ENCODE assay signal across 10 cellular contexts in the genomic region with DNA sequence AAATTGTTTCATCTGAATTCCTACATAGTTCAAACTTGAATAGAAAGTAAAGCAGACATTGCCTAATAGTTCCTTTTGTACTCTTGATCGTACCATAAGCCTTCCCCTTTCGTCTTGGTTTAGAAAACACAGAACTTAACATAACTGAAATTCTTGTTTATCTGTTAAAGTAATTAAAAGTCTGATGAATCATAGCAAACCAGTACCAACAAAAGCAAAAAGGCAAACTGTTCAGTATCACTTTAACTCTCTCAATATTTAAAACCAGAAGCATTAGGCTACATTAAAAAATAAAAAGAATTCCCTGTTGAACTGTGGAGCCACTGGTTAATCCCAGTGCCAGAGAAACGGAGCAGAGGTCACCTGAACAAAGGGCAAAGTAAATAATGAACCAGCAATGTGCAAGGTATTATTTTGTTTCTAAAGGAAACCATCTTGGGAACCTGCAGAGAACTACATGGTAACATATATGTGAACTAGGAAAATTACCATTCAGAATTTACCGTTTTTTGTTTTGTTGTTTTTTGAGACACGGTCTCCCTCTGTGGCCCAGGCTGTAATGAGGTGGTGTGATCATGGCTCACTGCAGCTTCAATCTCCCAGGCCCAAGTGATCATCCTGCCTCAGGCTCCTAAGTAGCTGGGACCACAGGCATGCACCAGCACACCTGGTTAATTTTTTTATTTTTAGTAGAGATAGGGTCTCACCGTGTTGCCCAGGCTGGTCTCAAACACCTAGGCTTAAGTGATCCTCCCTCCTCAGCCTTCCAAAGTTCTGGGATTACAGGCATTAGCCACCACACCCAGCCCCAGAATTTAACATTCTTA. TPM values are rescaled to one million over a fixed set of nuclear protein-coding genes. Genes with fewer than 3 reads are reported as not detected.
DNase-seq lines count a peak whose midpoint lies in the region; ATAC-seq and TF ChIP-seq lines count a peak whose summit lies in the region.
"Had no signal": no experiment of that assay in that cellular context is flagged by ENCODE, and none has a peak within 500 bp of the region (broad histone marks: within the 10 kb centered on the region; RNA-seq: fewer than 3 reads in every experiment).

No MANE protein-coding gene starts in this region.

- WGBS in liver, result 36% methylated on average over 6 of the region's 6 CpGs

- H3K36me3 ChIP-seq in liver (ENCODE audit: control insufficient read depth in 4 of 4, insufficient read depth in 3 of 4, low read depth in 1 of 4, low read length in 3 of 4) (peaks cover 0 to 5% (median 3%) of the 10 kb centered on the region in 4 donors), thoracic aorta (peaks cover 8% of the 10 kb centered on the region)

- H3K27ac Mint-ChIP-seq in chondrocyte (ENCODE audit: unreplicated experiment), result peak overlapping the region; percentile 60
- H3K27ac Mint-ChIP-seq: T-helper 2 cell treated with Interferon-gamma antibody and Interleukin-4, amounts not matched to agents 5 μg/mL and 100 μg/mL, for 36 hours had no signal

- peak overlapping the region; percentile 6 to 10 for H3K9ac ChIP-seq in liver (ENCODE audit: low read depth in 1 of 2, low read length in 2 of 2)

- no peak for ATAC-seq in thoracic aorta (ENCODE audit: insufficient number of reproducible peaks, low FRiP score, low read depth)
- no peak for ATAC-seq in GM18870 (IDR thresholded peaks at IDR 0.05; ENCODE audit: unreplicated experiment)
- no peak for ATAC-seq in GM21515 (IDR thresholded peaks at IDR 0.05; ENCODE audit: unreplicated experiment)

- H3K9me3 Mint-ChIP-seq in chondrocyte (ENCODE audit: low read depth), result no peaks in the 10 kb centered on the region

- TF ChIP-seq CTCF in chondrocyte (IDR thresholded peaks at IDR 0.05), result no peak
- TF ChIP-seq CTCF in liver (IDR thresholded peaks at IDR 0.05; ENCODE audit: low read depth, low read length, missing input control), result no peak
- TF ChIP-seq CTCF in thoracic aorta (IDR thresholded peaks at IDR 0.05), result no peak

- no peak overlapping the region for H3K4me3 Mint-ChIP-seq in chondrocyte (ENCODE audit: unreplicated experiment)
- H3K4me3 Mint-ChIP-seq: T-helper 2 cell treated with Interferon-gamma antibody and Interleukin-4, amounts not matched to agents 5 μg/mL and 100 μg/mL, for 36 hours had no signal

- H3K9me3 ChIP-seq in liver (ENCODE audit: control insufficient read depth in 4 of 4, low read length in 3 of 4) (peaks cover 0 to 3% (median 0%) of the 10 kb centered on the region in 4 donors), thoracic aorta (no peaks in the 10 kb centered on the region)

- H3K27ac ChIP-seq in liver (ENCODE audit: low read depth in 1 of 2, low read length in 2 of 2) (peak overlapping the region; percentile 69 to 75), thoracic aorta (peak overlapping the region; percentile 56 to 79)

- H3K4me1 ChIP-seq in liver (ENCODE audit: control insufficient read depth in 4 of 4, insufficient read depth in 4 of 4, low read length in 3 of 4) (peaks cover 14 to 64% (median 51%) of the 10 kb centered on the region in 4 donors), thoracic aorta (ENCODE audit: control insufficient read depth in 1 of 2, low read depth in 2 of 2) (peaks cover 27 to 55% of the 10 kb centered on the region in 2 donors)

- peaks cover 2% of the 10 kb centered on the region for H3K36me3 Mint-ChIP-seq in chondrocyte (ENCODE audit: low read depth)

- TF ChIP-seq RAD21 in liver (IDR thresholded peaks at IDR 0.05), result peak in 1 of 2 donors; percentile 48

- no peaks in the 10 kb centered on the region for H3K27me3 Mint-ChIP-seq in chondrocyte (ENCODE audit: low read depth)

- peaks cover 28% of the 10 kb centered on the region for H3K4me1 Mint-ChIP-seq in chondrocyte (ENCODE audit: low read depth)

- H3K4me3 ChIP-seq in liver (ENCODE audit: low read depth in 1 of 3, low read length in 3 of 3), result no peak overlapping the region
- H3K4me3 ChIP-seq in thoracic aorta, result peak overlapping the region; percentile 52

- DNase-seq in Kasumi-1 (lab: John Stamatoyannopoulos, UW) (peak; percentile 10 to 19), chondrocyte (ENCODE audit: low spot score) (no peak), thoracic aorta (ENCODE audit: low spot score) (no peak), NCI-H774 (lab: John Stamatoyannopoulos, UW) (no peak), NCI-H2107 treated with DMSO at 0.1 percent for 48 hours (lab: John Stamatoyannopoulos, UW; ENCODE audit: unreplicated experiment) (no peak)
- DNase-seq: MM.1S had no signal

- no peaks in the 10 kb centered on the region for H3K27me3 ChIP-seq in liver (ENCODE audit: control insufficient read depth in 4 of 4, insufficient read depth in 4 of 4, low read length in 3 of 4)
- no peaks in the 10 kb centered on the region for H3K27me3 ChIP-seq in thoracic aorta (replicated peaks; ENCODE audit: insufficient read depth)

TF ChIP-seq in liver, 16 proteins besides CTCF, POLR2A, EP300 and RAD21:
- TF ChIP-seq, protein P1, sequence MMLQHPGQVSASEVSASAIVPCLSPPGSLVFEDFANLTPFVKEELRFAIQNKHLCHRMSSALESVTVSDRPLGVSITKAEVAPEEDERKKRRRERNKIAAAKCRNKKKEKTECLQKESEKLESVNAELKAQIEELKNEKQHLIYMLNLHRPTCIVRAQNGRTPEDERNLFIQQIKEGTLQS (IDR thresholded peaks at IDR 0.05), result no peak
- TF ChIP-seq HNF4G (IDR thresholded peaks at IDR 0.05) (peak; percentile 46), RXRA (IDR thresholded peaks at IDR 0.05) (peak; percentile 76 to 79), EGR1 (IDR thresholded peaks at IDR 0.05; ENCODE audit: low read depth in 2 of 2) (no peak), SP1 (IDR thresholded peaks at IDR 0.05) (peak; percentile 82), JUND (IDR thresholded peaks at IDR 0.05) (peak; percentile 22 to 48), FOXA1 (IDR thresholded peaks at IDR 0.05) (peak; percentile 84), NR2F2 (IDR thresholded peaks at IDR 0.05) (no peak), GABPA (IDR thresholded peaks at IDR 0.05 in 1 of 2, conservative IDR thresholded peaks at IDR 0.05 in 1 of 2) (no peak), TAF1 (conservative IDR thresholded peaks at IDR 0.05) (no peak), YY1 (IDR thresholded peaks at IDR 0.05) (peak; percentile 88), HNF4A (conservative IDR thresholded peaks at IDR 0.05) (peak; percentile 88 to 90), FOXA2 (IDR thresholded peaks at IDR 0.05) (peak; percentile 88)
- TF ChIP-seq, protein P2, sequence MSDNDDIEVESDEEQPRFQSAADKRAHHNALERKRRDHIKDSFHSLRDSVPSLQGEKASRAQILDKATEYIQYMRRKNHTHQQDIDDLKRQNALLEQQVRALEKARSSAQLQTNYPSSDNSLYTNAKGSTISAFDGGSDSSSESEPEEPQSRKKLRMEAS (IDR thresholded peaks at IDR 0.05), result no peak
- TF ChIP-seq, protein P3, sequence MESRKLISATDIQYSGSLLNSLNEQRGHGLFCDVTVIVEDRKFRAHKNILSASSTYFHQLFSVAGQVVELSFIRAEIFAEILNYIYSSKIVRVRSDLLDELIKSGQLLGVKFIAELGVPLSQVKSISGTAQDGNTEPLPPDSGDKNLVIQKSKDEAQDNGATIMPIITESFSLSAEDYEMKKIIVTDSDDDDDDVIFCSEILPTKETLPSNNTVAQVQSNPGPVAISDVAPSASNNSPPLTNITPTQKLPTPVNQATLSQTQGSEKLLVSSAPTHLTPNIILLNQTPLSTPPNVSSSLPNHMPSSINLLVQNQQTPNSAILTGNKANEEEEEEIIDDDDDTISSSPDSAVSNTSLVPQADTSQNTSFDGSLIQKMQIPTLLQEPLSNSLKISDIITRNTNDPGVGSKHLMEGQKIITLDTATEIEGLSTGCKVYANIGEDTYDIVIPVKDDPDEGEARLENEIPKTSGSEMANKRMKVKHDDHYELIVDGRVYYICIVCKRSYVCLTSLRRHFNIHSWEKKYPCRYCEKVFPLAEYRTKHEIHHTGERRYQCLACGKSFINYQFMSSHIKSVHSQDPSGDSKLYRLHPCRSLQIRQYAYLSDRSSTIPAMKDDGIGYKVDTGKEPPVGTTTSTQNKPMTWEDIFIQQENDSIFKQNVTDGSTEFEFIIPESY (IDR thresholded peaks at IDR 0.05), result no peak
- TF ChIP-seq, protein P4, sequence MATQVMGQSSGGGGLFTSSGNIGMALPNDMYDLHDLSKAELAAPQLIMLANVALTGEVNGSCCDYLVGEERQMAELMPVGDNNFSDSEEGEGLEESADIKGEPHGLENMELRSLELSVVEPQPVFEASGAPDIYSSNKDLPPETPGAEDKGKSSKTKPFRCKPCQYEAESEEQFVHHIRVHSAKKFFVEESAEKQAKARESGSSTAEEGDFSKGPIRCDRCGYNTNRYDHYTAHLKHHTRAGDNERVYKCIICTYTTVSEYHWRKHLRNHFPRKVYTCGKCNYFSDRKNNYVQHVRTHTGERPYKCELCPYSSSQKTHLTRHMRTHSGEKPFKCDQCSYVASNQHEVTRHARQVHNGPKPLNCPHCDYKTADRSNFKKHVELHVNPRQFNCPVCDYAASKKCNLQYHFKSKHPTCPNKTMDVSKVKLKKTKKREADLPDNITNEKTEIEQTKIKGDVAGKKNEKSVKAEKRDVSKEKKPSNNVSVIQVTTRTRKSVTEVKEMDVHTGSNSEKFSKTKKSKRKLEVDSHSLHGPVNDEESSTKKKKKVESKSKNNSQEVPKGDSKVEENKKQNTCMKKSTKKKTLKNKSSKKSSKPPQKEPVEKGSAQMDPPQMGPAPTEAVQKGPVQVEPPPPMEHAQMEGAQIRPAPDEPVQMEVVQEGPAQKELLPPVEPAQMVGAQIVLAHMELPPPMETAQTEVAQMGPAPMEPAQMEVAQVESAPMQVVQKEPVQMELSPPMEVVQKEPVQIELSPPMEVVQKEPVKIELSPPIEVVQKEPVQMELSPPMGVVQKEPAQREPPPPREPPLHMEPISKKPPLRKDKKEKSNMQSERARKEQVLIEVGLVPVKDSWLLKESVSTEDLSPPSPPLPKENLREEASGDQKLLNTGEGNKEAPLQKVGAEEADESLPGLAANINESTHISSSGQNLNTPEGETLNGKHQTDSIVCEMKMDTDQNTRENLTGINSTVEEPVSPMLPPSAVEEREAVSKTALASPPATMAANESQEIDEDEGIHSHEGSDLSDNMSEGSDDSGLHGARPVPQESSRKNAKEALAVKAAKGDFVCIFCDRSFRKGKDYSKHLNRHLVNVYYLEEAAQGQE (IDR thresholded peaks at IDR 0.05), result peak; percentile 37
TF ChIP-seq in liver: peak in this region for 9.

RNA-seq across cellular contexts. Expression of a gene that starts 17.1 kb away (rescaled TPM):
- not detected in 3 replicates for total RNA-seq in chondrocyte
- total RNA-seq in liver, result not detected
- polyA plus RNA-seq in liver, result not detected
- total RNA-seq in thoracic aorta, result not detected

Comparison
In these comparisons a context has a peak if more than half of its experiments do, and no peak if none do; other contexts are left out.
1. DNase-seq: peak in Kasumi-1 (2 of 2); none in chondrocyte (single experiment), thoracic aorta (single experiment), NCI-H774 (single experiment) and NCI-H2107 treated with DMSO at 0.1 percent for 48 hours (single experiment).